Comparison of ENCODE assay signal across 22 cellular contexts in genomic region chr1:84870591-84870990, GRCh38.
"Had no signal": no experiment of that assay in that cellular context is flagged by ENCODE, and none has a peak within 500 bp of the region (broad histone marks: within the 10 kb centered on the region; RNA-seq: fewer than 3 reads in every experiment).

No MANE protein-coding gene starts in this region.

- H3K27me3 ChIP-seq: colonic mucosa, esophagus squamous epithelium, foreskin keratinocyte, pancreas, tibial nerve, upper lobe of right lung, vagina had no signal

- DNase-seq: colonic mucosa; dermis blood vessel endothelial cell; esophagus squamous epithelium; foreskin keratinocyte; head of caudate nucleus; hypothalamus; left lung; mesenchymal stem cell; midbrain; occipital lobe; pancreas; right lobe of liver; spleen; stimulated activated CD4-positive, alpha-beta T cell treated with anti-CD3 and anti-CD28 coated beads, Interleukin-15, amount 100 ng/mL, for 24 hours; stimulated activated CD4-positive, alpha-beta T cell treated with anti-CD3 and anti-CD28 coated beads, Interleukin-1b, Interleukin-23, amount 100 ng/mL, for 48 hours; stimulated activated CD4-positive, alpha-beta T cell treated with anti-CD3 and anti-CD28 coated beads, Interleukin-4, amount 100 ng/mL, for 24 hours; upper lobe of right lung had no signal

- H3K9me3 ChIP-seq: colonic mucosa, esophagus squamous epithelium, left lung, pancreas, right lobe of liver, spleen, tibial nerve, upper lobe of right lung, vagina had no signal

- H3K4me3 ChIP-seq: colonic mucosa, esophagus squamous epithelium, left lung, lung, pancreas, right lobe of liver, spleen, tibial nerve, upper lobe of right lung, vagina had no signal

- ATAC-seq: foreskin keratinocyte; left lung; natural killer cell treated with Interleukin-12 subunit alpha and Interleukin-12 subunit beta and Interleukin-15 and Interleukin-18, amount 100 ng/mL, for 72 hours; right lobe of liver; stimulated activated memory B cell treated with anti-CD40 and anti-IgM and Interleukin-4, amounts not matched to agents 10 μg/mL and 1 μg/mL and 100 μg/mL, for 72 hours; upper lobe of right lung had no signal

- H3K36me3 ChIP-seq: colonic mucosa, left lung, pancreas, right lobe of liver, spleen, tibial nerve, upper lobe of right lung, vagina had no signal

- H3K4me1 ChIP-seq: colonic mucosa, esophagus squamous epithelium, foreskin keratinocyte, left lung, pancreas, right lobe of liver, spleen, tibial nerve, upper lobe of right lung, vagina had no signal

- H3K27ac ChIP-seq: colonic mucosa, esophagus squamous epithelium, foreskin keratinocyte, left lung, pancreas, right lobe of liver, spleen, tibial nerve, upper lobe of right lung, vagina had no signal
